ENCODE assay signal across 8 cellular contexts in genomic region chr16:85557976-85558589, GRCh38. TPM values are rescaled to one million over a fixed set of nuclear protein-coding genes. Genes with fewer than 3 reads are reported as not detected.
DNase-seq lines count a peak whose midpoint lies in the region; ATAC-seq and TF ChIP-seq lines count a peak whose summit lies in the region.

No MANE protein-coding gene starts in this region.

- no peaks in the 10 kb centered on the region for H3K36me3 ChIP-seq in CD8-positive, alpha-beta T cell (ENCODE audit: insufficient read depth, low read length)
- H3K36me3 ChIP-seq in iPS-15b (ENCODE audit: control insufficient read depth, insufficient read depth, low read length) (peaks cover 2% of the 10 kb centered on the region), stomach (no peaks in the 10 kb centered on the region)

- no peaks in the 10 kb centered on the region for H3K9me3 Mint-ChIP-seq in CD8-positive, alpha-beta T cell
- H3K9me3 Mint-ChIP-seq in IgD-negative memory B cell (peaks cover 0 to 2% (median 0%) of the 10 kb centered on the region in 3 donors), activated B cell treated with CpG ODN at 0.5 μM for 24 hours (no peaks in the 10 kb centered on the region)

- no peak for TF ChIP-seq CTCF in CD8-positive, alpha-beta T cell (IDR thresholded peaks at IDR 0.05)
- TF ChIP-seq CTCF in activated B cell treated with CpG ODN at 0.5 μM for 24 hours (IDR thresholded peaks at IDR 0.05) (no peak), stomach (IDR thresholded peaks at IDR 0.05) (peak in 1 of 7 experiments; percentile 1)

- ATAC-seq in CD8-positive, alpha-beta T cell, result no peak
- ATAC-seq in activated B cell treated with CpG ODN at 0.5 μM for 24 hours (ENCODE audit: low read depth), result no peak
- no peak for ATAC-seq in HG03432 (IDR thresholded peaks at IDR 0.05; ENCODE audit: unreplicated experiment)

- H3K27me3 Mint-ChIP-seq in CD8-positive, alpha-beta T cell (ENCODE audit: low read depth), result no peaks in the 10 kb centered on the region
- no peaks in the 10 kb centered on the region for H3K27me3 Mint-ChIP-seq in IgD-negative memory B cell
- H3K27me3 Mint-ChIP-seq in activated B cell treated with CpG ODN at 0.5 μM for 24 hours, result no peaks in the 10 kb centered on the region

- H3K4me3 ChIP-seq in CD8-positive, alpha-beta T cell (ENCODE audit: low read depth, low read length), result peak overlapping the region; percentile 94
- peak overlapping the region; percentile 69 for H3K4me3 ChIP-seq in iPS-15b (ENCODE audit: low read depth, low read length)
- peak overlapping the region; percentile 61 to 90 (median 76) for H3K4me3 ChIP-seq in stomach

- no peaks in the 10 kb centered on the region for H3K27me3 ChIP-seq in CD8-positive, alpha-beta T cell (ENCODE audit: insufficient read depth, low read length)
- H3K27me3 ChIP-seq in iPS-15b (ENCODE audit: control insufficient read depth, insufficient read depth, low read length) (no peaks in the 10 kb centered on the region), stomach (no peaks in the 10 kb centered on the region)

- peak overlapping the region; percentile 77 for H3K27ac ChIP-seq in CD8-positive, alpha-beta T cell (ENCODE audit: low read depth, low read length)
- H3K27ac ChIP-seq in stomach, result peak overlapping the region; percentile 91 to 97 (median 95)

- 7 to 19% (median 12%) methylated on average over 12 of the region's 12 CpGs for WGBS in stomach, 5 donors

- H3K9me3 ChIP-seq in CD8-positive, alpha-beta T cell (ENCODE audit: low read length), result no peaks in the 10 kb centered on the region
- H3K9me3 ChIP-seq in iPS-15b (ENCODE audit: control insufficient read depth, insufficient read depth, low read length) (no peaks in the 10 kb centered on the region), stomach (no peaks in the 10 kb centered on the region)

- H3K4me1 Mint-ChIP-seq in CD8-positive, alpha-beta T cell (ENCODE audit: low read depth), result peaks cover 50% of the 10 kb centered on the region
- H3K4me1 Mint-ChIP-seq in IgD-negative memory B cell, result peaks cover 25 to 36% (median 36%) of the 10 kb centered on the region in 3 donors
- H3K4me1 Mint-ChIP-seq in activated B cell treated with CpG ODN at 0.5 μM for 24 hours, result peaks cover 61% of the 10 kb centered on the region

- H3K27ac Mint-ChIP-seq in CD8-positive, alpha-beta T cell, result peak overlapping the region; percentile 86
- peak overlapping the region; percentile 93 to 97 (median 94) for H3K27ac Mint-ChIP-seq in IgD-negative memory B cell
- H3K27ac Mint-ChIP-seq in activated B cell treated with CpG ODN at 0.5 μM for 24 hours, result peak overlapping the region; percentile 79

- peak in 1 of 7 experiments; percentile 18 for DNase-seq in CD8-positive, alpha-beta T cell
- no peak for DNase-seq in activated B cell treated with CpG ODN at 0.5 μM for 24 hours
- peak; percentile 61 for DNase-seq in stomach
- no peak for DNase-seq in A172 (ENCODE audit: low spot score)
- DNase-seq in RKO (ENCODE audit: low spot score), result no peak

- peak overlapping the region; percentile 82 for H3K4me3 Mint-ChIP-seq in CD8-positive, alpha-beta T cell
- H3K4me3 Mint-ChIP-seq in IgD-negative memory B cell (peak overlapping the region; percentile 82 to 94 (median 92)), activated B cell treated with CpG ODN at 0.5 μM for 24 hours (peak overlapping the region; percentile 82)

- POLR2A ChIA-PET in CD8-positive, alpha-beta T cell (lab: Charles Lee), result interaction anchor here (1.0 to 3.0 kb wide), 4 partner anchors 11 to 109 kb away, joined by 3 to 22 read pairs (median 6); no protein-coding TSS in a partner anchor
- POLR2A ChIA-PET in activated B cell treated with CpG ODN at 0.5 μM for 24 hours (lab: Charles Lee), result interaction anchor here (0.5 to 3.7 kb wide), 5 partner anchors 10 to 375 kb away, joined by 3 to 51 read pairs (median 12); partner anchors contain the start of gene GSE1

- intact Hi-C loops in CD8-positive, alpha-beta T cell (cut with DNase I, micrococcal nuclease), result loop anchor here (1.0 to 10.0 kb wide), 4 partner anchors 11 to 1043 kb away; partner anchors contain the start of gene KIAA0513 (in 2 of the 2)
- intact Hi-C loops in activated B cell treated with CpG ODN at 0.5 μM for 24 hours (cut with micrococcal nuclease), result loop anchor here (5.0 to 10.0 kb wide), 7 partner anchors 347 to 1937 kb away; partner anchors contain the start of genes FBXO31, HSBP1, KIAA0513 and ZCCHC14
- intact Hi-C loops in stomach (cut with DNase I; ENCODE audit: low total_unique reads), result loop anchor here (5.0 kb wide), 1 partner anchor 49 kb away; no protein-coding TSS in a partner anchor

- no peak overlapping the region for H3K9ac ChIP-seq in iPS-15b (ENCODE audit: low read depth, low read length)

- no peak for TF ChIP-seq EP300 in stomach (IDR thresholded peaks at IDR 0.05)

- H3K36me3 Mint-ChIP-seq in CD8-positive, alpha-beta T cell, result peaks cover 12% of the 10 kb centered on the region
- H3K36me3 Mint-ChIP-seq in IgD-negative memory B cell (no peaks in the 10 kb centered on the region), activated B cell treated with CpG ODN at 0.5 μM for 24 hours (ENCODE audit: low read depth) (peaks cover 16% of the 10 kb centered on the region)

- CTCF ChIA-PET in CD8-positive, alpha-beta T cell (lab: Charles Lee), result interaction anchor here (1.2 to 2.0 kb wide), 10 partner anchors 9 to 138 kb away, joined by 3 to 11 read pairs (median 4); no protein-coding TSS in a partner anchor
- CTCF ChIA-PET in activated B cell treated with CpG ODN at 0.5 μM for 24 hours (lab: Charles Lee), result interaction anchor here (1.2 to 1.9 kb wide), 6 partner anchors 10 to 161 kb away, joined by 3 to 7 read pairs (median 4); no protein-coding TSS in a partner anchor

- no peak for TF ChIP-seq POLR2A in stomach (IDR thresholded peaks at IDR 0.05)

- peaks cover 26% of the 10 kb centered on the region for H3K4me1 ChIP-seq in CD8-positive, alpha-beta T cell (ENCODE audit: insufficient read depth, low read length)
- peaks cover 15% of the 10 kb centered on the region for H3K4me1 ChIP-seq in iPS-15b (ENCODE audit: control insufficient read depth, insufficient read depth, low read length)
- peaks cover 60 to 82% (median 75%) of the 10 kb centered on the region in 4 donors for H3K4me1 ChIP-seq in stomach

RNA-seq across cellular contexts. Expression of gene GSE1, which starts 55.0 kb away (rescaled TPM):
- 10 to 100 TPM; 67.8 to 72.1 TPM for total RNA-seq in CD8-positive, alpha-beta T cell
- polyA plus RNA-seq in IgD-negative memory B cell (7.3 TPM), stomach (10 to 100 TPM; 11.8 to 21.1 (median 12.9) TPM)
- total RNA-seq in activated B cell treated with CpG ODN at 0.5 μM for 24 hours (37.8 and 48.3 TPM in 2 replicates), stomach (100 to 1,000 TPM in 4 of 5 donors, 10 to 100 TPM in 1; 58.2 to 294 (median 141) TPM)
- 9.7 and 13.4 TPM in 2 replicates for total RNA-seq in A172 (2014; rRNA removed; shearing (Covaris generic))
